ENCODE assay signal across 14 cellular contexts in the genomic region with DNA sequence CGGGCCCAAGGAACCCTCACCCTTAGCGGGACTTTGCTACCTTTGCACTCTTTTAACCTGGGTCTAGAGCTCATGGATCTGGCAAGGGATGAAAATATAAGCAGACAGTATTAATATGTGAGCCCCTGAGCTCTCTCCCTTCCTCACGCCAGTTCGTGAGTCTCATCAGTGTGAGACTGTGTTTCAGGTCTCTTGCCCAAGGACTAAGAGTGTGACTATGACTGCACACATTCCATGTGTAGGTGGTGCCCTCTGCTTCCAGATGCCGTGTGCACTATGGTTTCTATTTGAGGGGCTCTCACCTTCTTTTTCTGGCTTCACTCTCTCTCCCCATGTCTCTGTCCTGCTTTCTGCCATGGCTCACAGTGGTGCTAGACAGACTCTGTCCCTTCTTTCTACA. TPM values are rescaled to one million over a fixed set of nuclear protein-coding genes. Genes with fewer than 3 reads are reported as not detected.
DNase-seq lines count a peak whose midpoint lies in the region; ATAC-seq, FAIRE-seq and TF ChIP-seq lines count a peak whose summit lies in the region.
"Had no signal": no experiment of that assay in that cellular context is flagged by ENCODE, and none has a peak within 500 bp of the region (broad histone marks: within the 10 kb centered on the region; RNA-seq: fewer than 3 reads in every experiment).

No MANE protein-coding gene starts in this region.

- no peak overlapping the region for H3K27ac Mint-ChIP-seq in MCF 10A (ENCODE audit: low read depth, unreplicated experiment)

- WGBS in pancreas, 2 donors, result 76 to 85% methylated on average over 5 of the region's 5 CpGs

- TF ChIP-seq POLR2A in breast epithelium (IDR thresholded peaks at IDR 0.05) (no peak), vagina (IDR thresholded peaks at IDR 0.05) (no peak)

- H3K4me3 ChIP-seq in breast epithelium, result no peak overlapping the region
- H3K4me3 ChIP-seq in fibroblast of the aortic adventitia (ENCODE audit: low read depth, low read length), result no peak overlapping the region
- H3K4me3 ChIP-seq in pancreas, result no peak overlapping the region
- H3K4me3 ChIP-seq in vagina, result no peak overlapping the region

- H3K9me3 ChIP-seq in breast epithelium (no peaks in the 10 kb centered on the region), pancreas (no peaks in the 10 kb centered on the region), vagina (no peaks in the 10 kb centered on the region)

- H3K36me3 Mint-ChIP-seq in MCF 10A (ENCODE audit: insufficient read depth, unreplicated experiment), result no peaks in the 10 kb centered on the region

- H3K27me3 Mint-ChIP-seq in MCF 10A (ENCODE audit: insufficient read depth, unreplicated experiment), result no peaks in the 10 kb centered on the region
- H3K27me3 Mint-ChIP-seq: central memory CD8-positive, alpha-beta T cell had no signal

- H3K4me1 ChIP-seq in breast epithelium (peaks cover 0 to 3% of the 10 kb centered on the region in 2 donors), pancreas (peaks cover 0 to 7% (median 0%) of the 10 kb centered on the region in 3 donors), vagina (peaks cover 27% of the 10 kb centered on the region)

- FAIRE-seq in pancreas (lab: Jason Lieb, UNC), result no peak
- FAIRE-seq: frontal cortex had no signal

- POLR2A ChIA-PET in MCF 10A (lab: Yijun Ruan, JAX), result no interaction called here

- no peaks in the 10 kb centered on the region for H3K4me1 Mint-ChIP-seq in MCF 10A (ENCODE audit: insufficient read depth, unreplicated experiment)

- H3K27ac ChIP-seq in breast epithelium (peak overlapping the region; percentile 78 to 89), pancreas (peak overlapping the region in 2 of 4 donors; percentile 24 to 62), vagina (peak overlapping the region; percentile 60)

- TF ChIP-seq CTCF in breast epithelium (IDR thresholded peaks at IDR 0.05), result no peak
- no peak for TF ChIP-seq CTCF in MCF 10A (IDR thresholded peaks at IDR 0.05; ENCODE audit: unreplicated experiment)
- no peak for TF ChIP-seq CTCF in fibroblast of the aortic adventitia (IDR thresholded peaks at IDR 0.05; ENCODE audit: insufficient read depth, low read length)
- TF ChIP-seq CTCF in pancreas (IDR thresholded peaks at IDR 0.05), result no peak
- TF ChIP-seq CTCF in vagina (IDR thresholded peaks at IDR 0.05), result no peak

- DNase-seq in breast epithelium (ENCODE audit: low spot score in 2 of 2) (no peak), MCF 10A (ENCODE audit: unreplicated experiment) (no peak), fibroblast of the aortic adventitia (ENCODE audit: low read depth) (peak; percentile 58), pancreas (no peak), vagina (ENCODE audit: extremely low spot score in 2 of 2) (no peak)
- DNase-seq: activated CD4-positive, alpha-beta T cell treated with anti-CD3 and anti-CD28 coated beads for 1 hour; DMS79 treated with DMSO at 0.1 percent for 48 hours; NCI-H187; nucleus accumbens had no signal

- no peaks in the 10 kb centered on the region for H3K36me3 ChIP-seq in breast epithelium
- no peaks in the 10 kb centered on the region for H3K36me3 ChIP-seq in pancreas
- peaks cover 0 to 4% of the 10 kb centered on the region in 2 donors for H3K36me3 ChIP-seq in vagina

- CTCF ChIA-PET in MCF 10A (lab: Yijun Ruan, JAX), result interaction anchor here (0.7 kb wide), 1 partner anchor 349 kb away, joined by 3 read pairs; no protein-coding TSS in a partner anchor

- no TSS peak for BruUV-seq in MCF 10A (replicated peaks; lab: Mats Ljungman, UMichigan)

- ATAC-seq in pancreas (peak in 3 of 4 donors; percentile 40 to 62 (median 48)), HG02852 (IDR thresholded peaks at IDR 0.05; ENCODE audit: unreplicated experiment) (no peak), HG02973 (IDR thresholded peaks at IDR 0.05; ENCODE audit: unreplicated experiment) (no peak), GM18907 (IDR thresholded peaks at IDR 0.05; ENCODE audit: unreplicated experiment) (no peak)

- intact Hi-C loops in breast epithelium (cut with DNase I; ENCODE audit: low total_unique reads), result no loop called here
- intact Hi-C loops in MCF 10A (cut with micrococcal nuclease), result no loop called here
- intact Hi-C loops in pancreas (cut with DNase I), result no loop called here
- intact Hi-C loops in vagina (cut with DNase I), result loop anchor here (5.0 to 10.0 kb wide), 2 partner anchors 47 to 1215 kb away; a partner anchor contains a TSS

- no peaks in the 10 kb centered on the region for H3K9me3 Mint-ChIP-seq in MCF 10A (ENCODE audit: unreplicated experiment)
- H3K9me3 Mint-ChIP-seq: central memory CD8-positive, alpha-beta T cell had no signal

- H3K27me3 ChIP-seq in breast epithelium, result no peaks in the 10 kb centered on the region
- H3K27me3 ChIP-seq in pancreas, result no peaks in the 10 kb centered on the region
- no peaks in the 10 kb centered on the region for H3K27me3 ChIP-seq in vagina

- no peak overlapping the region for H3K4me3 Mint-ChIP-seq in MCF 10A (ENCODE audit: unreplicated experiment)
- H3K4me3 Mint-ChIP-seq: central memory CD8-positive, alpha-beta T cell had no signal

RNA-seq across cellular contexts. Expression of a gene that starts 40.5 kb away (rescaled TPM):
- total RNA-seq in breast epithelium, result 10 to 100 TPM; 53.7 to 64.0 (median 60.9) TPM
- 18.0 and 21.6 TPM in 2 replicates for total RNA-seq in MCF 10A (2022)
- total RNA-seq in fibroblast of the aortic adventitia (ENCODE audit: low replicate concordance), result 12.7 and 15.6 TPM in 2 replicates
- total RNA-seq in pancreas, result 10 to 100 TPM in 3 of 6 donors, 1 to 10 TPM in 3; 7.3 to 16.3 (median 9.5) TPM
- 10 to 100 TPM; 21.2 to 30.4 TPM for polyA plus RNA-seq in pancreas
- 31.7 TPM for total RNA-seq in vagina

RNA-seq across cellular contexts. Expression of a gene that starts 46.7 kb away (rescaled TPM):
- total RNA-seq in breast epithelium (10 to 100 TPM; 28.1 to 34.1 (median 33.1) TPM), MCF 10A (2022) (27.8 and 33.5 TPM in 2 replicates), fibroblast of the aortic adventitia (ENCODE audit: low replicate concordance) (5.0 and 17.5 TPM in 2 replicates), pancreas (10 to 100 TPM in 1 of 6 donors, 1 to 10 TPM in 5; 6.1 to 10.6 (median 9.1) TPM), vagina (30.2 TPM)
- polyA plus RNA-seq in pancreas, result 10 to 100 TPM; 11.9 to 16.0 TPM

Comparison
In these comparisons a context has a peak if more than half of its experiments do, and no peak if none do; other contexts are left out.
1. ATAC-seq: peak in pancreas (3 of 4); none in HG02852 (single experiment), HG02973 (single experiment) and GM18907 (single experiment).